In genomic region chr12:47757840-47758583, GRCh38 we compare ENCODE assay signal across 2 cellular contexts.
TF ChIP-seq lines count a peak whose summit lies in the region.

No MANE protein-coding gene starts in this region.

TF ChIP-seq in K562, 482 proteins besides CTCF, POLR2A, EP300 and RAD21:
- TF ChIP-seq NR2F6 (CRISPR knock-in tag; IDR thresholded peaks at IDR 0.05) (no peak), USF1 (CRISPR knock-in tag; IDR thresholded peaks at IDR 0.05) (no peak), ZFP91 (CRISPR knock-in tag; IDR thresholded peaks at IDR 0.05) (no peak), CBFA2T2 (conservative IDR thresholded peaks at IDR 0.05) (no peak), UBTF (IDR thresholded peaks at IDR 0.05; ENCODE audit: borderline replicate concordance in 1 of 2, low read depth in 2 of 2, low read length in 2 of 2) (no peak), SAFB2 (IDR thresholded peaks at IDR 0.05; ENCODE audit: borderline replicate concordance, low read depth, low read length, severe bottlenecking) (no peak), STAT5A (IDR thresholded peaks at IDR 0.05; ENCODE audit: borderline replicate concordance, low read length) (no peak), RBM25 (IDR thresholded peaks at IDR 0.05; ENCODE audit: low read depth, low read length, severe bottlenecking) (no peak), TSC22D4 (tag; IDR thresholded peaks at IDR 0.05) (no peak), STAG1 (CRISPR knock-in tag; IDR thresholded peaks at IDR 0.05; ENCODE audit: borderline replicate concordance) (no peak), MLX (CRISPR knock-in tag; conservative IDR thresholded peaks at IDR 0.05) (no peak), KAT2B (IDR thresholded peaks at IDR 0.05; ENCODE audit: low read depth, low read length) (no peak), ZFP1 (CRISPR knock-in tag; IDR thresholded peaks at IDR 0.05) (no peak), FOSL1 (tag; conservative IDR thresholded peaks at IDR 0.05) (no peak), IRF9 (tag; IDR thresholded peaks at IDR 0.05) (no peak), PURB (CRISPR knock-in tag; IDR thresholded peaks at IDR 0.05; ENCODE audit: low read depth) (no peak), CHCHD3 (CRISPR knock-in tag; IDR thresholded peaks at IDR 0.05) (no peak), TEAD4 (IDR thresholded peaks at IDR 0.05; ENCODE audit: low read length) (no peak), TEAD4 (CRISPR knock-in tag; IDR thresholded peaks at IDR 0.05; ENCODE audit: borderline replicate concordance) (no peak)

TF ChIP-seq in GM12891, 5 proteins besides CTCF, POLR2A, EP300 and RAD21:
- TF ChIP-seq POLR2AphosphoS5 (IDR thresholded peaks at IDR 0.05; ENCODE audit: low read depth, low read length), result no peak
- TF ChIP-seq SPI1 (IDR thresholded peaks at IDR 0.05; ENCODE audit: low read depth, low read length), result no peak
- no peak for TF ChIP-seq TAF1 (IDR thresholded peaks at IDR 0.05; ENCODE audit: low read depth, low read length)
- no peak for TF ChIP-seq POU2F2 (IDR thresholded peaks at IDR 0.05; ENCODE audit: low read depth, low read length)
- TF ChIP-seq PAX5 (IDR thresholded peaks at IDR 0.05; ENCODE audit: insufficient read depth, low read length, severe bottlenecking), result no peak
